In genomic region chr19:6772028-6772865, GRCh38 we compare ENCODE assay signal across 8 cellular contexts. TPM values are rescaled to one million over a fixed set of nuclear protein-coding genes. Genes with fewer than 3 reads are reported as not detected.
DNase-seq lines count a peak whose midpoint lies in the region; ATAC-seq lines count a peak whose summit lies in the region.

Gene VAV1, plus strand, starts transcription at chr19:6772708. Its CDS starts 100 bp downstream, at chr19:6772808.

- DNase-seq in GM19240 (ENCODE audit: insufficient read length, low spot score) (peak; percentile 84), NOMO-1 (lab: John Stamatoyannopoulos, UW; ENCODE audit: unreplicated experiment in 2 of 2) (peak; percentile 83 to 97), activated T-cell treated with anti-CD3 and anti-CD28 coated beads for 24 hours (ENCODE audit: low read depth) (peak; percentile 76), left cardiac atrium (peak; percentile 60)
- DNase-seq in stimulated activated CD4-positive, alpha-beta T cell treated with anti-CD3 and anti-CD28 coated beads, Interleukin-2, amount 100 ng/mL, for 24 hours = peak; percentile 73 to 82

- ATAC-seq in left cardiac atrium (peak; percentile 78 to 79), HG03025 (IDR thresholded peaks at IDR 0.05; ENCODE audit: low FRiP score, unreplicated experiment) (no peak), HG03095 (IDR thresholded peaks at IDR 0.05; ENCODE audit: unreplicated experiment) (no peak), HG03460 (IDR thresholded peaks at IDR 0.05; ENCODE audit: unreplicated experiment) (no peak)

- intact Hi-C loops in left cardiac atrium (cut with DNase I) = no loop called here

RNA-seq across cellular contexts. Expression of gene VAV1, which starts in this region (rescaled TPM):
- total RNA-seq in left cardiac atrium = 1 to 10 TPM; 3.9 to 7.4 TPM

Comparison
In these comparisons a context has a peak if more than half of its experiments do, and no peak if none do; other contexts are left out.
1. ATAC-seq: peak in left cardiac atrium (2 of 2); none in HG03025 (single experiment), HG03095 (single experiment) and HG03460 (single experiment).
2. Peak in every context shown above with its lines, with median percentiles within 50 percentile points of each other: DNase-seq.